11 cellular contexts compared by ENCODE assay signal in the genomic region with DNA sequence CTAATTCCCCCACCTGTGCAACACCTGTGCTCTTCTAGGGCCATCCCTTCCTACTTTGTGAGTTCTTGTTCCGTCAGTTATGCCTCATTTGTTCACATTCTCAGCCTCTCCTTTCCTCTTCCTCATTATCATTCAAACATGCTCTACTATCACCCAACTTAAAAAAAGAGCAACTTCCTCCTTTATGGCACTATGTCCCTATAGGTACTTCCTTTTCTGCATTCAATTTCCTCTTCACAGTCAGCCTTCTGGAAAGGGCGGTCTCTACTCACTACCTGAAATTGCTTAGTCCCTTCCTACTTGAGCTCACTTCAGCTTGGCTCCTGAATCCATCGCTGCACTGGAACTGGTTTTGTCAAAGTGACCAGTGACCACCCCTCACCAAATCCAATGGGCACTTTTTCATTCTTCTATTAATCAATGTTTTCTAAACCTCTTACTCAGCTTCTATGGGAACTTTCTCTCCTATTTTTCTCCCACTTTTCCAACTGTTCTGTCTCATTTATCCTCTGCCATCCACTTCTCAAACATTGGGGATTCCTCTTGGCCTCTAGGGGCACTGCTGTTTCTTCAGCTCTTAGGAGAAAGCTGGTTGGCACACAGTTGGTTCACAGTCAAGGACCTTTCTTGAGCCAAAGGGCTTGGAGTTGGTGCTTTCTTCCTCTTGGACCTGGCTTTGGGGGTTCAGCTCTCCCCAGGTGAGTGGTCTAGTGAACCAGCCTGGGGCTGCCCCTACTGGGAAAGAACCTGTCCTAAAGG.
DNase-seq lines count a peak whose midpoint lies in the region; ATAC-seq and TF ChIP-seq lines count a peak whose summit lies in the region.
"Had no signal": no experiment of that assay in that cellular context is flagged by ENCODE, and none has a peak within 500 bp of the region (broad histone marks: within the 10 kb centered on the region; RNA-seq: fewer than 3 reads in every experiment).

No MANE protein-coding gene starts in this region.

- TF ChIP-seq CTCF in Caco-2 (IDR thresholded peaks at IDR 0.05; ENCODE audit: insufficient read depth in 1 of 2, low read depth in 1 of 2, low read length in 1 of 2, severe bottlenecking in 1 of 2, unreplicated experiment in 1 of 2) (peak; percentile 17 to 25), KMS-11 (conservative IDR thresholded peaks at IDR 0.05; ENCODE audit: low read depth, low read length) (peak; percentile 56; the same call in 1 of the 2 replicates), WTC11 (IDR thresholded peaks at IDR 0.05) (no peak), ovary (IDR thresholded peaks at IDR 0.05) (no peak)

- intact Hi-C loops in Caco-2 (cut with micrococcal nuclease; ENCODE audit: unreplicated experiment) (no loop called here), ovary (cut with DNase I) (no loop called here)

- no peak overlapping the region for H3K4me2 ChIP-seq in KMS-11

- peaks cover 12% of the 10 kb centered on the region for H3K9me3 Mint-ChIP-seq in Caco-2 (ENCODE audit: unreplicated experiment)
- peaks cover 10% of the 10 kb centered on the region for H3K9me3 Mint-ChIP-seq in WTC11

- no peak overlapping the region for H3K4me3 ChIP-seq in Caco-2 (ENCODE audit: low read depth, low read length)
- no peak overlapping the region for H3K4me3 ChIP-seq in KMS-11 (IDR thresholded peaks at IDR 0.05; ENCODE audit: insufficient read depth, low read depth, low read length)
- H3K4me3 ChIP-seq in ovary: no peak overlapping the region
- H3K4me3 ChIP-seq: transverse colon had no signal

- H3K27ac ChIP-seq in KMS-11 (no peak overlapping the region), ovary (no peak overlapping the region)
- H3K27ac ChIP-seq: transverse colon had no signal

- no peak for TF ChIP-seq POLR2A in ovary (IDR thresholded peaks at IDR 0.05)

- no peak for TF ChIP-seq EP300 in ovary (IDR thresholded peaks at IDR 0.05)

- H3K9me3 ChIP-seq in Caco-2 (no peaks in the 10 kb centered on the region), ovary (no peaks in the 10 kb centered on the region)
- H3K9me3 ChIP-seq: transverse colon had no signal

- ATAC-seq in WTC11 (peak; percentile 75), GM21360 (IDR thresholded peaks at IDR 0.05; ENCODE audit: unreplicated experiment) (no peak)

- H3K9ac ChIP-seq in KMS-11: no peak overlapping the region

- 97% methylated on average over 3 of the region's 3 CpGs for WGBS in ovary, 3 donors

- H3K4me1 ChIP-seq in Caco-2: peaks cover 39% of the 10 kb centered on the region
- H3K4me1 ChIP-seq in KMS-11 (ENCODE audit: low read depth, poor library complexity, severe bottlenecking): peaks cover 34% of the 10 kb centered on the region
- H3K4me1 ChIP-seq in ovary (ENCODE audit: insufficient read depth): peaks cover 4% of the 10 kb centered on the region

- POLR2A ChIA-PET in Caco-2 (lab: Charles Lee) (no interaction called here), WTC11 (lab: Charles Lee) (no interaction called here)

- no peak overlapping the region for H2AFZ ChIP-seq in KMS-11 (ENCODE audit: low read depth)

- no peaks in the 10 kb centered on the region for H3K27me3 Mint-ChIP-seq in Caco-2 (ENCODE audit: insufficient read depth, unreplicated experiment)
- H3K27me3 Mint-ChIP-seq in WTC11 (ENCODE audit: low read depth): no peaks in the 10 kb centered on the region

- H3K79me2 ChIP-seq in KMS-11 (ENCODE audit: insufficient read depth, low read depth): no peaks in the 10 kb centered on the region

- DNase-seq in Caco-2 (no peak), WTC11 (ENCODE audit: low spot score) (no peak), medulla oblongata (ENCODE audit: extremely low spot score) (peak; percentile 41), ovary (no peak), HT-29 (ENCODE audit: low spot score) (no peak), NCI-H128 (lab: John Stamatoyannopoulos, UW; ENCODE audit: unreplicated experiment) (no peak)
- DNase-seq: NCI-H524; stimulated activated CD4-positive, alpha-beta T cell treated with anti-CD3 and anti-CD28 coated beads, Interleukin-4, amount 100 ng/mL, for 4 hours; transverse colon had no signal

- H3K36me3 ChIP-seq in Caco-2 (ENCODE audit: control insufficient read depth, insufficient read depth, low read length): no peaks in the 10 kb centered on the region
- H3K36me3 ChIP-seq in KMS-11 (ENCODE audit: insufficient read depth): no peaks in the 10 kb centered on the region
- no peaks in the 10 kb centered on the region for H3K36me3 ChIP-seq in ovary
- H3K36me3 ChIP-seq: transverse colon had no signal

- H4K20me1 ChIP-seq in KMS-11 (ENCODE audit: insufficient read depth): no peaks in the 10 kb centered on the region

- H3K36me3 Mint-ChIP-seq in Caco-2 (ENCODE audit: insufficient read depth, unreplicated experiment): peaks cover 6% of the 10 kb centered on the region
- no peaks in the 10 kb centered on the region for H3K36me3 Mint-ChIP-seq in WTC11

- H3K27ac Mint-ChIP-seq in Caco-2 (ENCODE audit: unreplicated experiment) (peak overlapping the region; percentile 11), WTC11 (no peak overlapping the region)

- H3K27me3 ChIP-seq in Caco-2 (replicated peaks; ENCODE audit: control insufficient read depth, insufficient read depth, low read length) (no peaks in the 10 kb centered on the region), KMS-11 (ENCODE audit: insufficient read depth, low read depth) (no peaks in the 10 kb centered on the region), ovary (no peaks in the 10 kb centered on the region)
- H3K27me3 ChIP-seq: transverse colon had no signal

- peaks cover 55% of the 10 kb centered on the region for H3K4me1 Mint-ChIP-seq in Caco-2 (ENCODE audit: low read depth, unreplicated experiment)
- peaks cover 20% of the 10 kb centered on the region for H3K4me1 Mint-ChIP-seq in WTC11

- H3K4me3 Mint-ChIP-seq in Caco-2 (ENCODE audit: unreplicated experiment): no peak overlapping the region
- H3K4me3 Mint-ChIP-seq in WTC11: no peak overlapping the region

- CTCF ChIA-PET in Caco-2 (lab: Charles Lee) (no interaction called here), WTC11 (lab: Charles Lee) (interaction anchor here (0.6 to 2.0 kb wide), 20 partner anchors 8 to 1897 kb away, joined by 3 to 48 read pairs (median 4); a partner anchor contains a TSS)

- BruUV-seq in Caco-2 (replicated peaks; lab: Mats Ljungman, UMichigan): no TSS peak

TF ChIP-seq in WTC11, 78 proteins besides CTCF, POLR2A, EP300 and RAD21:
- TF ChIP-seq, protein P1, sequence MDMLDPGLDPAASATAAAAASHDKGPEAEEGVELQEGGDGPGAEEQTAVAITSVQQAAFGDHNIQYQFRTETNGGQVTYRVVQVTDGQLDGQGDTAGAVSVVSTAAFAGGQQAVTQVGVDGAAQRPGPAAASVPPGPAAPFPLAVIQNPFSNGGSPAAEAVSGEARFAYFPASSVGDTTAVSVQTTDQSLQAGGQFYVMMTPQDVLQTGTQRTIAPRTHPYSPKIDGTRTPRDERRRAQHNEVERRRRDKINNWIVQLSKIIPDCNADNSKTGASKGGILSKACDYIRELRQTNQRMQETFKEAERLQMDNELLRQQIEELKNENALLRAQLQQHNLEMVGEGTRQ (CRISPR knock-in tag; IDR thresholded peaks at IDR 0.05): no peak
- TF ChIP-seq, protein P2, sequence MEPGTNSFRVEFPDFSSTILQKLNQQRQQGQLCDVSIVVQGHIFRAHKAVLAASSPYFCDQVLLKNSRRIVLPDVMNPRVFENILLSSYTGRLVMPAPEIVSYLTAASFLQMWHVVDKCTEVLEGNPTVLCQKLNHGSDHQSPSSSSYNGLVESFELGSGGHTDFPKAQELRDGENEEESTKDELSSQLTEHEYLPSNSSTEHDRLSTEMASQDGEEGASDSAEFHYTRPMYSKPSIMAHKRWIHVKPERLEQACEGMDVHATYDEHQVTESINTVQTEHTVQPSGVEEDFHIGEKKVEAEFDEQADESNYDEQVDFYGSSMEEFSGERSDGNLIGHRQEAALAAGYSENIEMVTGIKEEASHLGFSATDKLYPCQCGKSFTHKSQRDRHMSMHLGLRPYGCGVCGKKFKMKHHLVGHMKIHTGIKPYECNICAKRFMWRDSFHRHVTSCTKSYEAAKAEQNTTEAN (CRISPR knock-in tag; IDR thresholded peaks at IDR 0.05): no peak
- TF ChIP-seq ZNF263 (CRISPR knock-in tag; IDR thresholded peaks at IDR 0.05; ENCODE audit: low read depth) (no peak), CREM (CRISPR knock-in tag; IDR thresholded peaks at IDR 0.05) (no peak), HMGA2 (CRISPR knock-in tag; IDR thresholded peaks at IDR 0.05) (no peak), ZBTB21 (CRISPR knock-in tag; IDR thresholded peaks at IDR 0.05; ENCODE audit: borderline replicate concordance) (no peak), NFYB (CRISPR knock-in tag; conservative IDR thresholded peaks at IDR 0.05; ENCODE audit: low read depth) (no peak), FOXK1 (CRISPR knock-in tag; IDR thresholded peaks at IDR 0.05) (no peak), IRF2 (CRISPR knock-in tag; IDR thresholded peaks at IDR 0.05; ENCODE audit: borderline replicate concordance, low read depth) (no peak), NR1H2 (CRISPR knock-in tag; IDR thresholded peaks at IDR 0.05) (no peak), ZNF671 (CRISPR knock-in tag; IDR thresholded peaks at IDR 0.05) (no peak), ETV6 (CRISPR knock-in tag; IDR thresholded peaks at IDR 0.05) (no peak)
- TF ChIP-seq, protein P3, sequence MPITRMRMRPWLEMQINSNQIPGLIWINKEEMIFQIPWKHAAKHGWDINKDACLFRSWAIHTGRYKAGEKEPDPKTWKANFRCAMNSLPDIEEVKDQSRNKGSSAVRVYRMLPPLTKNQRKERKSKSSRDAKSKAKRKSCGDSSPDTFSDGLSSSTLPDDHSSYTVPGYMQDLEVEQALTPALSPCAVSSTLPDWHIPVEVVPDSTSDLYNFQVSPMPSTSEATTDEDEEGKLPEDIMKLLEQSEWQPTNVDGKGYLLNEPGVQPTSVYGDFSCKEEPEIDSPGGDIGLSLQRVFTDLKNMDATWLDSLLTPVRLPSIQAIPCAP (CRISPR knock-in tag; IDR thresholded peaks at IDR 0.05): no peak

Comparison
In these comparisons a context has a peak if more than half of its experiments do, and no peak if none do; other contexts are left out.
1. CTCF ChIP-seq: peak in Caco-2 (2 of 2) and KMS-11 (single experiment); none in WTC11 (single experiment) and ovary (0 of 3).